ENCODE assay signal across 9 cellular contexts in genomic region chr5:958701-959571, GRCh38. TPM values are rescaled to one million over a fixed set of nuclear protein-coding genes. Genes with fewer than 3 reads are reported as not detected.
A peak's percentile ranks its signal among the peaks of the same experiment; 100 is the strongest.
DNase-seq lines count a peak whose midpoint lies in the region; ATAC-seq and TF ChIP-seq lines count a peak whose summit lies in the region.
"Had no signal": no experiment of that assay in that cellular context is flagged by ENCODE, and none has a peak within 500 bp of the region (broad histone marks: within the 10 kb centered on the region; RNA-seq: fewer than 3 reads in every experiment).

No MANE protein-coding gene starts in this region.

- no peak overlapping the region for H2BK12ac ChIP-seq in H9 (ENCODE audit: insufficient read length, low read depth, low read length)

- no peak overlapping the region for H3K27ac ChIP-seq in H9 (ENCODE audit: insufficient read length, low read depth, low read length)

- no peak overlapping the region for H3T11ph ChIP-seq in H9 (ENCODE audit: low read length)

- H4K8ac ChIP-seq in H9 (replicated peaks; ENCODE audit: insufficient read length, low read depth, low read length) = no peak overlapping the region

- intact Hi-C loops in activated naive CD4-positive, alpha-beta T cell treated with anti-CD3 and anti-CD28 coated beads for 36 hours (cut with micrococcal nuclease) = no loop called here

- no peak overlapping the region for H3K56ac ChIP-seq in H9 (ENCODE audit: insufficient read length, low read depth, low read length)

- H3K27me3 ChIP-seq in H9 (ENCODE audit: insufficient read depth, low read length) (no peaks in the 10 kb centered on the region), skeletal muscle satellite cell (ENCODE audit: control insufficient read depth, insufficient read depth, low read length) (peaks cover 79% of the 10 kb centered on the region)

- no peak overlapping the region for H3K14ac ChIP-seq in H9 (ENCODE audit: insufficient read depth, low read length)

- H3K27ac Mint-ChIP-seq in H9 = no peak overlapping the region
- no peak overlapping the region for H3K27ac Mint-ChIP-seq in activated naive CD4-positive, alpha-beta T cell treated with anti-CD3 and anti-CD28 coated beads for 36 hours
- H3K27ac Mint-ChIP-seq: stimulated activated naive CD8-positive, alpha-beta T cell treated with anti-CD3 and anti-CD28 coated beads, Interleukin-15, Interleukin-2, amounts not matched to agents 100 ng/mL and 50 ng/mL, for 24 hours had no signal

- no peaks in the 10 kb centered on the region for H3K36me3 Mint-ChIP-seq in H9 (ENCODE audit: insufficient read depth in 1 of 3, low read depth in 3 of 3)
- no peaks in the 10 kb centered on the region for H3K36me3 Mint-ChIP-seq in activated naive CD4-positive, alpha-beta T cell treated with anti-CD3 and anti-CD28 coated beads for 36 hours (ENCODE audit: low read depth)
- H3K36me3 Mint-ChIP-seq: naive thymus-derived CD8-positive, alpha-beta T cell had no signal

- no peak for ATAC-seq in HG03108 (IDR thresholded peaks at IDR 0.05; ENCODE audit: unreplicated experiment)

- H3K36me3 ChIP-seq in skeletal muscle satellite cell (ENCODE audit: insufficient read depth, low read length) = no peaks in the 10 kb centered on the region

- no peaks in the 10 kb centered on the region for H4K20me1 ChIP-seq in H9 (ENCODE audit: control insufficient read depth, insufficient read depth, insufficient read length)

- no peak overlapping the region for H4K91ac ChIP-seq in H9 (ENCODE audit: insufficient read length, low read depth, low read length)

- no peak overlapping the region for H3K23ac ChIP-seq in H9 (ENCODE audit: insufficient read length, low read depth, low read length)

- no peak overlapping the region for H2BK5ac ChIP-seq in H9 (ENCODE audit: insufficient read length, low read length)

- no peak for TF ChIP-seq CTCF in H9 (conservative IDR thresholded peaks at IDR 0.05)

- WGBS in H9 (ENCODE audit: extremely low coverage, insufficient read length, low lambda C conversion rate) = no CpG with 5 or more reads among the region's 48 CpGs

- no peak overlapping the region for H2BK120ac ChIP-seq in H9 (ENCODE audit: low read depth, low read length, poor library complexity, severe bottlenecking)

- no peak overlapping the region for H3K9ac ChIP-seq in H9 (ENCODE audit: extremely low read depth, insufficient read length, low read length)
- H3K9ac ChIP-seq in skeletal muscle satellite cell (ENCODE audit: low read depth, low read length) = no peak overlapping the region

- H3K9me3 ChIP-seq in H9 (ENCODE audit: control insufficient read depth, low read depth, low read length) = no peaks in the 10 kb centered on the region
- H3K9me3 ChIP-seq in skeletal muscle satellite cell (replicated peaks; ENCODE audit: low read length) = no peaks in the 10 kb centered on the region

- H3K9me3 Mint-ChIP-seq in H9 = no peaks in the 10 kb centered on the region
- H3K9me3 Mint-ChIP-seq in activated naive CD4-positive, alpha-beta T cell treated with anti-CD3 and anti-CD28 coated beads for 36 hours = no peaks in the 10 kb centered on the region
- H3K9me3 Mint-ChIP-seq: naive thymus-derived CD8-positive, alpha-beta T cell; stimulated activated naive CD8-positive, alpha-beta T cell treated with anti-CD3 and anti-CD28 coated beads, Interleukin-15, Interleukin-2, amounts not matched to agents 100 ng/mL and 50 ng/mL, for 24 hours had no signal

- no peak overlapping the region for H2BK15ac ChIP-seq in H9 (ENCODE audit: low read depth, low read length)

- no peak overlapping the region for H2AK5ac ChIP-seq in H9 (ENCODE audit: insufficient read length, low read length)

- H3K4me1 Mint-ChIP-seq in H9 = 0 out of 4 replicates have a peak, but pooled peaks cover 0 to 2% of the 10 kb centered on the region in 2 experiments
- H3K4me1 Mint-ChIP-seq in activated naive CD4-positive, alpha-beta T cell treated with anti-CD3 and anti-CD28 coated beads for 36 hours (ENCODE audit: low read depth) = peaks cover 30% of the 10 kb centered on the region

- H3K18ac ChIP-seq in H9 (ENCODE audit: insufficient read length, low read depth, low read length) = no peak overlapping the region

- peaks cover 4% of the 10 kb centered on the region for H3K27me3 Mint-ChIP-seq in H9 (ENCODE audit: low read depth)
- H3K27me3 Mint-ChIP-seq in activated naive CD4-positive, alpha-beta T cell treated with anti-CD3 and anti-CD28 coated beads for 36 hours (ENCODE audit: low read depth) = peaks cover 13% of the 10 kb centered on the region

- DNase-seq in H9 (peak; percentile 32), NCI-H526 (lab: John Stamatoyannopoulos, UW) (peak; percentile 19 to 64), fibroblast of the conjunctiva (ENCODE audit: low read depth) (peak; percentile 24), NCI-H1436 (lab: John Stamatoyannopoulos, UW) (no peak)
- no peak for DNase-seq in activated naive CD4-positive, alpha-beta T cell treated with anti-CD3 and anti-CD28 coated beads for 36 hours

- no peaks in the 10 kb centered on the region for H3K79me1 ChIP-seq in H9 (ENCODE audit: insufficient read depth, low read depth, low read length, poor library complexity, severe bottlenecking)

- H3K4me1 ChIP-seq in H9 (ENCODE audit: insufficient read depth, low read length) (no peaks in the 10 kb centered on the region), skeletal muscle satellite cell (ENCODE audit: control insufficient read depth, insufficient read depth, low read length) (peaks cover 34% of the 10 kb centered on the region)

- H3K4me3 Mint-ChIP-seq in H9 = no peak overlapping the region
- H3K4me3 Mint-ChIP-seq in activated naive CD4-positive, alpha-beta T cell treated with anti-CD3 and anti-CD28 coated beads for 36 hours = no peak overlapping the region
- H3K4me3 Mint-ChIP-seq: stimulated activated naive CD8-positive, alpha-beta T cell treated with anti-CD3 and anti-CD28 coated beads, Interleukin-15, Interleukin-2, amounts not matched to agents 100 ng/mL and 50 ng/mL, for 24 hours had no signal

- CTCF ChIA-PET in activated naive CD4-positive, alpha-beta T cell treated with anti-CD3 and anti-CD28 coated beads for 36 hours (lab: Charles Lee) = no interaction called here

- H4K5ac ChIP-seq in H9 (ENCODE audit: insufficient read length, low read depth, low read length) = no peak overlapping the region

- peak overlapping the region; percentile 29 for H3K4me3 ChIP-seq in skeletal muscle satellite cell (ENCODE audit: low read length)

- H2AFZ ChIP-seq in H9 (ENCODE audit: low read length) = no peak overlapping the region

- no peaks in the 10 kb centered on the region for H3K79me2 ChIP-seq in H9 (ENCODE audit: insufficient read depth, low read length)

- H3K23me2 ChIP-seq in H9 (ENCODE audit: insufficient read length, low read depth, low read length, poor library complexity, severe bottlenecking) = no peaks in the 10 kb centered on the region

- H3K4me2 ChIP-seq in H9 (ENCODE audit: insufficient read depth, insufficient read length, low read length) = no peak overlapping the region
- H3K4me2 ChIP-seq in skeletal muscle satellite cell (ENCODE audit: low read length) = peak overlapping the region; percentile 79

- no peak overlapping the region for H2BK20ac ChIP-seq in H9 (ENCODE audit: low read depth, low read length, poor library complexity, severe bottlenecking)

- no peak overlapping the region for H3K4ac ChIP-seq in H9 (ENCODE audit: low read depth, low read length)

RNA-seq across cellular contexts. Expression of gene NKD2, which starts 49.7 kb away (rescaled TPM):
- total RNA-seq in H9 (2021) = 7.3 and 7.7 TPM in 2 replicates
- not detected in 2 replicates for total RNA-seq in skeletal muscle satellite cell (2012; rRNA removed)
- 1 to 10 TPM; 1.4 to 2.5 TPM for total RNA-seq in activated naive CD4-positive, alpha-beta T cell treated with anti-CD3 and anti-CD28 coated beads for 36 hours
- total RNA-seq: naive thymus-derived CD8-positive, alpha-beta T cell had no signal

Comparison
In these comparisons a context has a peak if more than half of its experiments do, and no peak if none do; other contexts are left out.
1. DNase-seq: peak in H9 (single experiment), NCI-H526 (2 of 2) and fibroblast of the conjunctiva (single experiment); none in activated naive CD4-positive, alpha-beta T cell treated with anti-CD3 and anti-CD28 coated beads for 36 hours (single experiment) and NCI-H1436 (single experiment).